ENCODE assay signal across 9 cellular contexts in the genomic region with DNA sequence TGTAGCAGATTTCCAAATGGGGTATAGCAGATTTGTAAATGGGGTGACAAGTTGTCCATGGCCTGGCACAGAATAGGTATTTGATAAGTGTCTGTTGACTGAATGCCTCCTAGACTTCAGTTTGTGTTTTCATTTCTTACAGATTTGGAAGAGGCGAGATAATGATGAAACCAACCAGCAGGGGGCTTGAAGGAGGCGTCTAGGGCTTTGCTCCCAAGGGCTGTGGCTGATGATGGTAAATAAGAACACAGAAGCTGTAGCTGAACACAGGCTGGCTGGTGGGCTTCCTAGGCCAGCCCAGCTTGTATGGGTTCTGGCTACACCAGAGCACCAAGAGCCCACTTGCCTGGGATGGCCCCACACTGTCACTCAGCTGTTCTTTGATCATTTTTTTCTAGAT. TPM values are rescaled to one million over a fixed set of nuclear protein-coding genes. Genes with fewer than 3 reads are reported as not detected.
A peak's percentile ranks its signal among the peaks of the same experiment; 100 is the strongest.
DNase-seq lines count a peak whose midpoint lies in the region; ATAC-seq, FAIRE-seq and TF ChIP-seq lines count a peak whose summit lies in the region.
"Had no signal": no experiment of that assay in that cellular context is flagged by ENCODE, and none has a peak within 500 bp of the region (broad histone marks: within the 10 kb centered on the region; RNA-seq: fewer than 3 reads in every experiment).

No MANE protein-coding gene starts in this region.

- H3K9me3 Mint-ChIP-seq in astrocyte (ENCODE audit: unreplicated experiment): no peaks in the 10 kb centered on the region
- no peaks in the 10 kb centered on the region for H3K9me3 Mint-ChIP-seq in mesothelial cell of epicardium

- H3K4me2 ChIP-seq in astrocyte (ENCODE audit: low read length): peak overlapping the region; percentile 40

- H3K27ac ChIP-seq in astrocyte (ENCODE audit: low read depth, low read length): no peak overlapping the region

- intact Hi-C loops in posterior vena cava (cut with DNase I): no loop called here

- H3K4me1 ChIP-seq in astrocyte (ENCODE audit: insufficient read depth, low read length): peaks cover 26% of the 10 kb centered on the region

- H3K27ac Mint-ChIP-seq in astrocyte (ENCODE audit: unreplicated experiment) (no peak overlapping the region), mesothelial cell of epicardium (peak overlapping the region; percentile 8)

- H3K27me3 Mint-ChIP-seq in astrocyte (ENCODE audit: low read depth, unreplicated experiment): no peaks in the 10 kb centered on the region
- H3K27me3 Mint-ChIP-seq in mesothelial cell of epicardium (ENCODE audit: low read depth): no peaks in the 10 kb centered on the region

- no peak for FAIRE-seq in astrocyte (lab: Jason Lieb, UNC)

- no peaks in the 10 kb centered on the region for H3K9me3 ChIP-seq in astrocyte (ENCODE audit: insufficient read depth, low read depth, low read length)

- H3K27me3 ChIP-seq in astrocyte (ENCODE audit: insufficient read depth, low read length): no peaks in the 10 kb centered on the region

- H3K36me3 ChIP-seq in astrocyte (ENCODE audit: insufficient read depth, low read length): peaks cover 53% of the 10 kb centered on the region

- peak; percentile 66 for TF ChIP-seq CTCF in astrocyte (IDR thresholded peaks at IDR 0.05; ENCODE audit: insufficient read depth, low read depth, low read length)
- peak; percentile 58 for TF ChIP-seq CTCF in mesothelial cell of epicardium (IDR thresholded peaks at IDR 0.05; ENCODE audit: unreplicated experiment)

- in situ Hi-C loops in KBM-7 (cut with MboI; ENCODE audit: low pct_unique_long_range_greater_than_20kb, low sequenced_read_pairs): no loop called here

- H3K4me1 Mint-ChIP-seq in astrocyte (ENCODE audit: low read depth, unreplicated experiment) (no peaks in the 10 kb centered on the region), mesothelial cell of epicardium (no peaks in the 10 kb centered on the region)

- H3K4me3 ChIP-seq in astrocyte (ENCODE audit: insufficient read depth, low read depth, low read length): no peak overlapping the region

- peak; percentile 19 for DNase-seq in NCI-H2227 (lab: John Stamatoyannopoulos, UW; ENCODE audit: unreplicated experiment)
- no peak for DNase-seq in NCI-H2227 treated with DMSO at 0.1 percent for 48 hours (lab: John Stamatoyannopoulos, UW)
- DNase-seq in KBM-7: peak; percentile 59
- no peak for DNase-seq in astrocyte (ENCODE audit: low read depth)
- no peak for DNase-seq in mesothelial cell of epicardium (ENCODE audit: low spot score in 2 of 2, unreplicated experiment in 2 of 2)
- no peak for DNase-seq in posterior vena cava (ENCODE audit: low spot score)

- H3K4me3 Mint-ChIP-seq in astrocyte (ENCODE audit: unreplicated experiment): no peak overlapping the region
- no peak overlapping the region for H3K4me3 Mint-ChIP-seq in mesothelial cell of epicardium

- no peaks in the 10 kb centered on the region for H3K79me2 ChIP-seq in astrocyte (ENCODE audit: insufficient read depth, low read length)

- ATAC-seq in HG02642 (IDR thresholded peaks at IDR 0.05; ENCODE audit: poor library complexity, unreplicated experiment) (no peak), HG02678 (IDR thresholded peaks at IDR 0.05; ENCODE audit: unreplicated experiment) (no peak)

- H3K9ac ChIP-seq in astrocyte (ENCODE audit: low read length): no peak overlapping the region

- H2AFZ ChIP-seq in astrocyte (ENCODE audit: low read depth, low read length): no peak overlapping the region

- H4K20me1 ChIP-seq in astrocyte (ENCODE audit: insufficient read depth, low read length): peaks cover 3% of the 10 kb centered on the region

- H3K36me3 Mint-ChIP-seq in astrocyte (ENCODE audit: low read depth, unreplicated experiment) (peaks cover 22% of the 10 kb centered on the region), mesothelial cell of epicardium (peaks cover 43% of the 10 kb centered on the region)

RNA-seq across cellular contexts. Expression of gene SFTPB, which starts 19.4 kb away (rescaled TPM):
- not detected in 2 replicates for total RNA-seq in astrocyte
- not detected in 3 replicates for total RNA-seq in mesothelial cell of epicardium
- total RNA-seq in posterior vena cava: 1 to 10 TPM in 1 of 2 donors, not detected in 1; 1.7 TPM
- total RNA-seq: Daoy had no signal

RNA-seq across cellular contexts. Expression of gene USP39, which starts 32.6 kb away (rescaled TPM):
- total RNA-seq in astrocyte (44.4 and 48.3 TPM in 2 replicates), mesothelial cell of epicardium (45.5 to 51.1 TPM (median 49.9 TPM) in 3 replicates), posterior vena cava (10 to 100 TPM; 32.7 to 33.0 TPM)

RNA-seq across cellular contexts. Expression of gene C2orf68, which starts 36.8 kb away (rescaled TPM):
- 14.3 and 17.8 TPM in 2 replicates for total RNA-seq in astrocyte
- total RNA-seq in mesothelial cell of epicardium: 70.8 to 79.0 TPM (median 74.6 TPM) in 3 replicates
- total RNA-seq in posterior vena cava: 10 to 100 TPM; 15.8 to 18.4 TPM

RNA-seq across cellular contexts. Expression of gene GNLY, which starts 45.5 kb away (rescaled TPM):
- total RNA-seq in astrocyte (not detected in 2 replicates), mesothelial cell of epicardium (0.43 TPM in 1 of 3 replicates, not detected in the others), posterior vena cava (1 to 10 TPM; 2.4 to 5.3 TPM)
- total RNA-seq: Daoy had no signal

RNA-seq across cellular contexts. Expression of gene TMEM150A, which starts 46.1 kb away (rescaled TPM):
- total RNA-seq in astrocyte: 20.4 and 22.2 TPM in 2 replicates
- total RNA-seq in mesothelial cell of epicardium: 13.5 to 15.2 TPM (median 14.4 TPM) in 3 replicates
- total RNA-seq in posterior vena cava: 10 to 100 TPM; 18.3 to 18.5 TPM

Comparison
In these comparisons a context has a peak if more than half of its experiments do, and no peak if none do; other contexts are left out.
1. DNase-seq: peak in NCI-H2227 (single experiment) and KBM-7 (single experiment); none in NCI-H2227 treated with DMSO at 0.1 percent for 48 hours (single experiment), astrocyte (single experiment), mesothelial cell of epicardium (0 of 2) and posterior vena cava (single experiment).